In genomic region chr2:46162329-46162870, GRCh38 we compare ENCODE assay signal across 19 cellular contexts.
A peak's percentile ranks its signal among the peaks of the same experiment; 100 is the strongest.
DNase-seq lines count a peak whose midpoint lies in the region; ATAC-seq and TF ChIP-seq lines count a peak whose summit lies in the region.
"Had no signal": no experiment of that assay in that cellular context is flagged by ENCODE, and none has a peak within 500 bp of the region (broad histone marks: within the 10 kb centered on the region; RNA-seq: fewer than 3 reads in every experiment).

No MANE protein-coding gene starts in this region.

- POLR2A ChIA-PET in IMR-90 (lab: Charles Lee; ENCODE audit: unreplicated experiment): no interaction called here
- POLR2A ChIA-PET in naive thymus-derived CD8-positive, alpha-beta T cell (lab: Charles Lee): no interaction called here

- H2BK20ac ChIP-seq in IMR-90 (ENCODE audit: low read depth, low read length): no peak overlapping the region

- H3K27ac Mint-ChIP-seq in endodermal cell: no peak overlapping the region
- H3K27ac Mint-ChIP-seq in naive thymus-derived CD8-positive, alpha-beta T cell: no peak overlapping the region
- H3K27ac Mint-ChIP-seq in activated naive CD8-positive, alpha-beta T cell treated with anti-CD3 and anti-CD28 coated beads for 36 hours: no peak overlapping the region
- H3K27ac Mint-ChIP-seq: activated B cell treated with CpG ODN at 0.5 μM for 24 hours; activated naive CD4-positive, alpha-beta T cell treated with anti-CD3 and anti-CD28 coated beads for 36 hours had no signal

- H3K27ac ChIP-seq in IMR-90 (ENCODE audit: insufficient read depth, low read length): no peak overlapping the region
- H3K27ac ChIP-seq in endodermal cell (ENCODE audit: low read depth, low read length): no peak overlapping the region
- H3K27ac ChIP-seq in neuronal stem cell (replicated peaks; ENCODE audit: low read length): no peak overlapping the region
- H3K27ac ChIP-seq: right lobe of liver had no signal

- TF ChIP-seq CTCF in AG10803 (conservative IDR thresholded peaks at IDR 0.05; ENCODE audit: low read length): no peak
- TF ChIP-seq CTCF in IMR-90 (conservative IDR thresholded peaks at IDR 0.05; ENCODE audit: low read depth, low read length): no peak
- TF ChIP-seq CTCF in endodermal cell (conservative IDR thresholded peaks at IDR 0.05): no peak

- dilution Hi-C loops in IMR-90 (cut with HindIII; ENCODE audit: low sequenced_read_pairs, unreplicated experiment): no loop called here

- no peaks in the 10 kb centered on the region for H3K9me3 Mint-ChIP-seq in endodermal cell
- H3K9me3 Mint-ChIP-seq in naive thymus-derived CD8-positive, alpha-beta T cell: no peaks in the 10 kb centered on the region
- no peaks in the 10 kb centered on the region for H3K9me3 Mint-ChIP-seq in activated naive CD8-positive, alpha-beta T cell treated with anti-CD3 and anti-CD28 coated beads for 36 hours
- H3K9me3 Mint-ChIP-seq: activated B cell treated with CpG ODN at 0.5 μM for 24 hours; activated naive CD4-positive, alpha-beta T cell treated with anti-CD3 and anti-CD28 coated beads for 36 hours; natural killer cell; stimulated activated effector memory CD8-positive, alpha-beta T cell treated with anti-CD3 and anti-CD28 coated beads, Interleukin-12 subunit alpha, Interleukin-12 subunit beta, amount 100 ng/mL, for 72 hours had no signal

- H2AK9ac ChIP-seq in IMR-90 (replicated peaks; ENCODE audit: low read depth, low read length, poor library complexity): no peak overlapping the region

- no peak for TF ChIP-seq RAD21 in IMR-90 (IDR thresholded peaks at IDR 0.05; ENCODE audit: low read length)

- H4K5ac ChIP-seq in IMR-90 (ENCODE audit: low read depth, low read length): no peak overlapping the region

- H2AK5ac ChIP-seq in IMR-90 (ENCODE audit: low read depth, low read length) (peak overlapping the region; percentile 51; the same call in 1 of the 2 replicates), neuronal stem cell (ENCODE audit: low read depth, low read length) (peak overlapping the region; percentile 43)

- H3K4me2 ChIP-seq in IMR-90 (ENCODE audit: low read depth, low read length): no peak overlapping the region
- H3K4me2 ChIP-seq in neuronal stem cell (ENCODE audit: insufficient read depth, low read length, poor library complexity, severe bottlenecking): no peak overlapping the region

- H4K8ac ChIP-seq in IMR-90 (ENCODE audit: low read depth in 2 of 2, low read length in 2 of 2): no peak overlapping the region
- no peak overlapping the region for H4K8ac ChIP-seq in neuronal stem cell (ENCODE audit: low read depth, low read length)

- H3K36me3 Mint-ChIP-seq in endodermal cell (ENCODE audit: low read depth): no peaks in the 10 kb centered on the region
- peaks cover 6 to 15% (median 14%) of the 10 kb centered on the region in 3 donors for H3K36me3 Mint-ChIP-seq in naive thymus-derived CD8-positive, alpha-beta T cell
- peaks cover 3% of the 10 kb centered on the region for H3K36me3 Mint-ChIP-seq in activated naive CD8-positive, alpha-beta T cell treated with anti-CD3 and anti-CD28 coated beads for 36 hours
- H3K36me3 Mint-ChIP-seq: natural killer cell had no signal

- no CpG with 5 or more reads among the region's 6 CpGs for WGBS in IMR-90 (ENCODE audit: extremely low coverage in 2 of 2, insufficient read length in 1 of 2), 2 experiments
- 76 to 84% methylated on average over 4 to 6 of the region's 6 CpGs for WGBS in endodermal cell (ENCODE audit: insufficient coverage in 1 of 2, insufficient read length in 1 of 2), 2 experiments
- WGBS in neuronal stem cell (ENCODE audit: extremely low coverage in 2 of 2, insufficient read length in 2 of 2, insufficient replicate concordance in 1 of 2), 2 donors: no CpG with 5 or more reads among the region's 6 CpGs

- TF ChIP-seq POLR2A in IMR-90 (IDR thresholded peaks at IDR 0.05; ENCODE audit: low read depth, low read length): no peak

- no peak for ATAC-seq in IMR-90 (ENCODE audit: low read depth)
- ATAC-seq in naive thymus-derived CD8-positive, alpha-beta T cell: no peak
- ATAC-seq: left colon, Panc1 had no signal

- peaks cover 71% of the 10 kb centered on the region for H3K27me3 Mint-ChIP-seq in endodermal cell (ENCODE audit: insufficient read depth)
- H3K27me3 Mint-ChIP-seq in naive thymus-derived CD8-positive, alpha-beta T cell: no peaks in the 10 kb centered on the region
- H3K27me3 Mint-ChIP-seq in activated naive CD8-positive, alpha-beta T cell treated with anti-CD3 and anti-CD28 coated beads for 36 hours: no peaks in the 10 kb centered on the region
- H3K27me3 Mint-ChIP-seq: activated B cell treated with CpG ODN at 0.5 μM for 24 hours had no signal

- H3K4me1 ChIP-seq in IMR-90 (ENCODE audit: control insufficient read depth, insufficient read depth, low read length) (peaks cover 34% of the 10 kb centered on the region), endodermal cell (ENCODE audit: control insufficient read depth, insufficient read depth, low read length) (peaks cover 2% of the 10 kb centered on the region), neuronal stem cell (ENCODE audit: control insufficient read depth in 2 of 2, insufficient read depth in 1 of 2, low read depth in 1 of 2, low read length in 2 of 2) (peaks cover 0 to 12% of the 10 kb centered on the region in 2 donors)
- H3K4me1 ChIP-seq: right lobe of liver had no signal

- H2AFZ ChIP-seq in IMR-90 (replicated peaks; ENCODE audit: low read length, poor library complexity): no peak overlapping the region
- H2AFZ ChIP-seq in neuronal stem cell (ENCODE audit: low read length): no peak overlapping the region

- H3K23ac ChIP-seq in IMR-90 (ENCODE audit: low read depth, low read length) (no peak overlapping the region), neuronal stem cell (ENCODE audit: low read depth, low read length, poor library complexity) (no peak overlapping the region)

- H3K4ac ChIP-seq in IMR-90 (ENCODE audit: low read depth, low read length): no peak overlapping the region; the same call in 1 of the 2 replicates
- H3K4ac ChIP-seq in neuronal stem cell (ENCODE audit: low read length): no peak overlapping the region

- DNase-seq in AG10803 (ENCODE audit: low read depth) (peak; percentile 73), IMR-90 (peak; percentile 38), endodermal cell (peak; percentile 24), neuronal stem cell (ENCODE audit: low spot score) (no peak), foreskin melanocyte (no peak), T-helper 2 cell (no peak)
- no peak for DNase-seq in naive thymus-derived CD8-positive, alpha-beta T cell
- no peak for DNase-seq in activated naive CD8-positive, alpha-beta T cell treated with anti-CD3 and anti-CD28 coated beads for 36 hours
- DNase-seq: activated B cell treated with CpG ODN at 0.5 μM for 24 hours; activated naive CD4-positive, alpha-beta T cell treated with anti-CD3 and anti-CD28 coated beads for 36 hours; caudate nucleus; left colon; natural killer cell; NCI-H1436; NCI-H510A; right lobe of liver; SW 1271 had no signal

- BruUV-seq in IMR-90 (replicated peaks; lab: Mats Ljungman, UMichigan): no TSS peak

- H3K4me3 ChIP-seq in AG10803 (ENCODE audit: low read length): no peak overlapping the region
- H3K4me3 ChIP-seq in IMR-90 (ENCODE audit: insufficient read depth, low read depth, low read length): no peak overlapping the region
- H3K4me3 ChIP-seq in endodermal cell (ENCODE audit: low read length): no peak overlapping the region
- no peak overlapping the region for H3K4me3 ChIP-seq in neuronal stem cell (ENCODE audit: low read length in 2 of 2)
- H3K4me3 ChIP-seq: right lobe of liver had no signal

- H3K18ac ChIP-seq in IMR-90 (ENCODE audit: low read depth, low read length) (no peak overlapping the region), neuronal stem cell (ENCODE audit: low read length) (no peak overlapping the region)

- no peak overlapping the region for H3K56ac ChIP-seq in IMR-90 (ENCODE audit: extremely low read depth, insufficient read depth, low read length)

- no peaks in the 10 kb centered on the region for H4K20me1 ChIP-seq in IMR-90 (ENCODE audit: insufficient read depth, low read length)

- no peak overlapping the region for H2BK5ac ChIP-seq in IMR-90 (ENCODE audit: low read depth, low read length, poor library complexity, severe bottlenecking)
- no peak overlapping the region for H2BK5ac ChIP-seq in neuronal stem cell (ENCODE audit: low read length)

- intact Hi-C loops in IMR-90 (cut with micrococcal nuclease): no loop called here

- H3K14ac ChIP-seq in IMR-90 (replicated peaks; ENCODE audit: low read depth, low read length) (peak overlapping the region; percentile 7; the same call in 1 of the 2 replicates), neuronal stem cell (ENCODE audit: low read length) (no peak overlapping the region)

- H3K36me3 ChIP-seq in IMR-90 (ENCODE audit: control insufficient read depth, insufficient read depth, low read length): peaks cover 12% of the 10 kb centered on the region; the same call in 1 of the 2 replicates
- H3K36me3 ChIP-seq in endodermal cell (ENCODE audit: control insufficient read depth, insufficient read depth, low read length): no peaks in the 10 kb centered on the region
- no peaks in the 10 kb centered on the region for H3K36me3 ChIP-seq in neuronal stem cell (replicated peaks in 1 of 2; ENCODE audit: control insufficient read depth in 2 of 2, insufficient read depth in 2 of 2, low read length in 2 of 2)

- H4K91ac ChIP-seq in IMR-90 (ENCODE audit: insufficient read depth, low read depth, low read length): peak overlapping the region; percentile 16; the same call in 1 of the 2 replicates
- no peak overlapping the region for H4K91ac ChIP-seq in neuronal stem cell (ENCODE audit: low read depth, low read length, poor library complexity)

- peaks cover 7% of the 10 kb centered on the region for H3K4me1 Mint-ChIP-seq in endodermal cell
- H3K4me1 Mint-ChIP-seq in naive thymus-derived CD8-positive, alpha-beta T cell: peaks cover 0 to 5% (median 0%) of the 10 kb centered on the region in 4 donors
- H3K4me1 Mint-ChIP-seq in activated naive CD8-positive, alpha-beta T cell treated with anti-CD3 and anti-CD28 coated beads for 36 hours: no peaks in the 10 kb centered on the region
- H3K4me1 Mint-ChIP-seq: activated B cell treated with CpG ODN at 0.5 μM for 24 hours had no signal

- H3K9me3 ChIP-seq in IMR-90 (ENCODE audit: control insufficient read depth, insufficient read depth, low read length): no peaks in the 10 kb centered on the region
- H3K9me3 ChIP-seq in endodermal cell (ENCODE audit: control insufficient read depth, low read length): no peaks in the 10 kb centered on the region
- H3K9me3 ChIP-seq in neuronal stem cell (replicated peaks in 1 of 2; ENCODE audit: control insufficient read depth in 2 of 2, insufficient read depth in 1 of 2, low read depth in 1 of 2, low read length in 2 of 2): peaks cover 0 to 2% of the 10 kb centered on the region in 2 donors
- H3K9me3 ChIP-seq: right lobe of liver had no signal

- H2BK120ac ChIP-seq in IMR-90 (ENCODE audit: low read depth, low read length): no peak overlapping the region
- H2BK120ac ChIP-seq in neuronal stem cell (ENCODE audit: low read depth, low read length): no peak overlapping the region

- no peak overlapping the region for H2BK15ac ChIP-seq in IMR-90 (ENCODE audit: low read depth, low read length)
- H2BK15ac ChIP-seq in neuronal stem cell (ENCODE audit: low read length): no peak overlapping the region

- H3K27me3 ChIP-seq in IMR-90 (ENCODE audit: control insufficient read depth, insufficient read depth, low read length): no peaks in the 10 kb centered on the region
- H3K27me3 ChIP-seq in endodermal cell (ENCODE audit: control insufficient read depth, insufficient read depth, low read length, poor library complexity, severe bottlenecking): peaks cover 30% of the 10 kb centered on the region
- no peaks in the 10 kb centered on the region for H3K27me3 ChIP-seq in neuronal stem cell (ENCODE audit: control insufficient read depth in 3 of 3, insufficient read depth in 3 of 3, low read depth in 1 of 3, low read length in 3 of 3)
- H3K27me3 ChIP-seq: right lobe of liver had no signal

- no peak overlapping the region for H2BK12ac ChIP-seq in neuronal stem cell (ENCODE audit: low read length)

- H3K79me1 ChIP-seq in IMR-90 (ENCODE audit: low read depth in 1 of 2, low read length in 2 of 2) (peaks cover 0 to 18% of the 10 kb centered on the region in 2 experiments; a peak in 2 of 4 replicates), neuronal stem cell (ENCODE audit: low read depth, low read length) (no peaks in the 10 kb centered on the region)

- CTCF ChIA-PET in IMR-90 (lab: Yijun Ruan, JAX): interaction anchor here (0.8 kb wide), 1 partner anchor 16 kb away, joined by 3 read pairs; no protein-coding TSS in a partner anchor

- H3K4me3 Mint-ChIP-seq in endodermal cell: no peak overlapping the region
- H3K4me3 Mint-ChIP-seq in naive thymus-derived CD8-positive, alpha-beta T cell: no peak overlapping the region
- no peak overlapping the region for H3K4me3 Mint-ChIP-seq in activated naive CD8-positive, alpha-beta T cell treated with anti-CD3 and anti-CD28 coated beads for 36 hours
- H3K4me3 Mint-ChIP-seq: activated B cell treated with CpG ODN at 0.5 μM for 24 hours; activated naive CD4-positive, alpha-beta T cell treated with anti-CD3 and anti-CD28 coated beads for 36 hours; natural killer cell; stimulated activated effector memory CD8-positive, alpha-beta T cell treated with anti-CD3 and anti-CD28 coated beads, Interleukin-12 subunit alpha, Interleukin-12 subunit beta, amount 100 ng/mL, for 72 hours had no signal

- peaks cover 38% of the 10 kb centered on the region for H3K9me1 ChIP-seq in IMR-90 (ENCODE audit: insufficient read depth, low read length)

- H3K9ac ChIP-seq in IMR-90 (ENCODE audit: low read depth, low read length) (no peak overlapping the region), endodermal cell (ENCODE audit: extremely low read depth, low read length, poor library complexity, severe bottlenecking) (no peak overlapping the region), neuronal stem cell (ENCODE audit: low read depth, low read length, poor library complexity) (no peak overlapping the region)

- in situ Hi-C loops in IMR-90 (cut with MboI; ENCODE audit: low sequenced_read_pairs): no loop called here

Comparison
In these comparisons a context has a peak if more than half of its experiments do, and no peak if none do; other contexts are left out.
1. DNase-seq: peak in AG10803 (single experiment), IMR-90 (single experiment) and endodermal cell (single experiment); none in neuronal stem cell (single experiment), naive thymus-derived CD8-positive, alpha-beta T cell (0 of 10), foreskin melanocyte (single experiment), T-helper 2 cell (0 of 5) and activated naive CD8-positive, alpha-beta T cell treated with anti-CD3 and anti-CD28 coated beads for 36 hours (single experiment).